In genomic region chr5:180090098-180090768, GRCh38 we compare ENCODE assay signal across 8 cellular contexts. TPM values are rescaled to one million over a fixed set of nuclear protein-coding genes. Genes with fewer than 3 reads are reported as not detected.
DNase-seq lines count a peak whose midpoint lies in the region; ATAC-seq and TF ChIP-seq lines count a peak whose summit lies in the region.

No MANE protein-coding gene starts in this region.

- no peaks in the 10 kb centered on the region for H3K36me3 ChIP-seq in breast epithelium
- H3K36me3 ChIP-seq in smooth muscle cell (ENCODE audit: low read depth) = no peaks in the 10 kb centered on the region

- no peak for ATAC-seq in HG03039 (IDR thresholded peaks at IDR 0.05; ENCODE audit: unreplicated experiment)
- no peak for ATAC-seq in GM18519 (IDR thresholded peaks at IDR 0.05; ENCODE audit: low FRiP score, unreplicated experiment)

- peak overlapping the region; percentile 69 for H3K27ac ChIP-seq in VCaP
- peak overlapping the region; percentile 74 to 87 for H3K27ac ChIP-seq in breast epithelium
- H3K27ac ChIP-seq in smooth muscle cell (ENCODE audit: low read depth) = peak overlapping the region; percentile 41

- H3K4me3 ChIP-seq in breast epithelium (peak overlapping the region; percentile 43 to 69 (median 55)), smooth muscle cell (peak overlapping the region; percentile 79)

- no peaks in the 10 kb centered on the region for H3K4me1 ChIP-seq in breast epithelium
- peaks cover 12% of the 10 kb centered on the region for H3K4me1 ChIP-seq in smooth muscle cell (ENCODE audit: low read depth)

- WGBS in smooth muscle cell (ENCODE audit: low lambda C conversion rate) = 2% methylated on average over 35 of the region's 58 CpGs

- no peaks in the 10 kb centered on the region for H4K20me1 ChIP-seq in smooth muscle cell (ENCODE audit: low read depth)

- H3K27me3 ChIP-seq in breast epithelium (no peaks in the 10 kb centered on the region), smooth muscle cell (ENCODE audit: low read depth) (no peaks in the 10 kb centered on the region)

- H3K9me3 ChIP-seq in breast epithelium = no peaks in the 10 kb centered on the region
- no peaks in the 10 kb centered on the region for H3K9me3 ChIP-seq in smooth muscle cell (replicated peaks; ENCODE audit: low read depth)

- no peaks in the 10 kb centered on the region for H3F3A ChIP-seq in smooth muscle cell (ENCODE audit: low read depth)

- intact Hi-C loops in breast epithelium (cut with DNase I; ENCODE audit: low total_unique reads) = no loop called here

- H3K4me2 ChIP-seq in smooth muscle cell = peak overlapping the region; percentile 94

- H2AFZ ChIP-seq in smooth muscle cell (ENCODE audit: low read depth) = peak overlapping the region; percentile 98

- peak overlapping the region; percentile 81 for H3K9ac ChIP-seq in smooth muscle cell (ENCODE audit: low read depth)

- TF ChIP-seq CTCF in VCaP (conservative IDR thresholded peaks at IDR 0.05) (peak; percentile 100), breast epithelium (IDR thresholded peaks at IDR 0.05) (peak; percentile 66 to 84 (median 70)), smooth muscle cell (IDR thresholded peaks at IDR 0.05; ENCODE audit: borderline replicate concordance, insufficient read depth, poor library complexity, severe bottlenecking) (peak; percentile 93)

- no peak for TF ChIP-seq POLR2A in breast epithelium (IDR thresholded peaks at IDR 0.05)

- no peaks in the 10 kb centered on the region for H3K79me2 ChIP-seq in smooth muscle cell (ENCODE audit: low read depth)

- DNase-seq in GDM1 (lab: John Stamatoyannopoulos, UW) (peak; percentile 45), Kasumi-1 (lab: John Stamatoyannopoulos, UW) (peak; percentile 52 to 53), breast epithelium (ENCODE audit: low spot score in 2 of 2) (peak in 1 of 2 donors; percentile 49), iPS-NIHi7 (ENCODE audit: extremely low spot score) (peak; percentile 81), smooth muscle cell (lab: John Stamatoyannopoulos, UW; ENCODE audit: unreplicated experiment) (peak; percentile 58)

RNA-seq across cellular contexts. Expression of gene RNF130, which starts 18.7 kb away (rescaled TPM):
- 100 to 1,000 TPM; 114 to 267 (median 143) TPM for total RNA-seq in breast epithelium
- total RNA-seq in smooth muscle cell = 32.4 and 43.8 TPM in 2 replicates
- polyA plus RNA-seq in smooth muscle cell = 32.1 and 37.5 TPM in 2 replicates
